ENCODE assay signal across 10 cellular contexts in the genomic region with DNA sequence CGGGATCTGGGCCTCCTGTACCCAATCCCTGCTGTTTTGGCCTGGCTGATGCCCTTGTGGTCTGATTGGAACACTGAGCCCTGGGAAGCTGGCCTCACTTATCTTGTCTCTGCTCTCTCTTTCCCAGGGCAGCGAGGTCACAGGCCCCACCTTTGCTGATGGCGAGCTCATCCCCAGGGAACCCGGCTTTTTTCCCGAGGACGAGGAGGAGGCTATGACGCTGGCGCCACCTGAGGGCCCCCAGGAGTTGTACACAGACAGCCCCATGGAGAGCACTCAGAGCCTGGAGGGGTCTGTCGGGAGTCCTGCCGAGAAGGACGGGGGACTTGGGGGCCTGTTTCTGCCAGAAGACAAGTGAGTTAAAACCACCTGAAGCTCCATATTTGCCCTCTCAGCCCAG.
DNase-seq lines count a peak whose midpoint lies in the region; TF ChIP-seq lines count a peak whose summit lies in the region.
"Had no signal": no experiment of that assay in that cellular context is flagged by ENCODE, and none has a peak within 500 bp of the region (broad histone marks: within the 10 kb centered on the region; RNA-seq: fewer than 3 reads in every experiment).

No MANE protein-coding gene starts in this region.

- peaks cover 50% of the 10 kb centered on the region for H3K4me1 ChIP-seq in BLaER1
- no peaks in the 10 kb centered on the region for H3K4me1 ChIP-seq in SJCRH30
- no peaks in the 10 kb centered on the region for H3K4me1 ChIP-seq in hepatocyte (ENCODE audit: insufficient read depth)
- H3K4me1 ChIP-seq: ascending aorta had no signal

- no peak overlapping the region for H3K27ac Mint-ChIP-seq in mesothelial cell of epicardium

- no peak overlapping the region for H3K4me3 Mint-ChIP-seq in mesothelial cell of epicardium

- H3K9me3 Mint-ChIP-seq in mesothelial cell of epicardium, result no peaks in the 10 kb centered on the region

- intact Hi-C loops in dorsolateral prefrontal cortex (cut with DNase I), result loop anchor here in 1 of 2 donors (10.0 kb wide), 1 partner anchor 53 kb away; no protein-coding TSS in a partner anchor

- TF ChIP-seq CTCF in GM12874 (IDR thresholded peaks at IDR 0.05; ENCODE audit: insufficient read depth, low read depth, low read length) (peak; percentile 37; the same call in 1 of the 2 replicates), hepatocyte (IDR thresholded peaks at IDR 0.05; ENCODE audit: poor library complexity) (peak; percentile 41), dorsolateral prefrontal cortex (IDR thresholded peaks at IDR 0.05 in 54 of 56, conservative IDR thresholded peaks at IDR 0.05 in 2 of 56; ENCODE audit: low read depth in 1 of 56, partially characterized antibody in 56 of 56) (peak in 28 of 56 donors; percentile 7 to 53 (median 28)), mesothelial cell of epicardium (IDR thresholded peaks at IDR 0.05; ENCODE audit: unreplicated experiment) (no peak)

- no peaks in the 10 kb centered on the region for H3K27me3 Mint-ChIP-seq in mesothelial cell of epicardium (ENCODE audit: low read depth)

- WGBS in hepatocyte (ENCODE audit: low lambda C conversion rate, missing lambda C conversion rate), result 58% methylated on average over 10 of the region's 11 CpGs

- peaks cover 3% of the 10 kb centered on the region for H3K36me3 Mint-ChIP-seq in mesothelial cell of epicardium

- H4K20me1 ChIP-seq in BLaER1 (peaks cover 8% of the 10 kb centered on the region; the same call in 1 of the 2 replicates), hepatocyte (ENCODE audit: insufficient read depth, poor library complexity, severe bottlenecking) (peaks cover 2% of the 10 kb centered on the region)

- H3K9me2 ChIP-seq in hepatocyte (replicated peaks; ENCODE audit: insufficient read depth), result no peaks in the 10 kb centered on the region

- no peak overlapping the region for H2AFZ ChIP-seq in hepatocyte

- H3K9me3 ChIP-seq in BLaER1 (no peaks in the 10 kb centered on the region), SJCRH30 (replicated peaks) (no peaks in the 10 kb centered on the region), hepatocyte (ENCODE audit: low read depth) (no peaks in the 10 kb centered on the region)
- H3K9me3 ChIP-seq: ascending aorta had no signal

- H3K27me3 ChIP-seq in BLaER1, result no peaks in the 10 kb centered on the region
- H3K27me3 ChIP-seq in SJCRH30, result peaks cover 5% of the 10 kb centered on the region; the same call in 1 of the 2 replicates
- no peaks in the 10 kb centered on the region for H3K27me3 ChIP-seq in hepatocyte
- H3K27me3 ChIP-seq in dorsolateral prefrontal cortex, result no peaks in the 10 kb centered on the region
- H3K27me3 ChIP-seq: ascending aorta had no signal

- no peak overlapping the region for H3K9ac ChIP-seq in BLaER1

- H3K4me2 ChIP-seq in BLaER1 (peak overlapping the region; percentile 22; the same call in 1 of the 2 replicates), hepatocyte (no peak overlapping the region)

- 0 out of 2 replicates have a peak overlapping the region, but pooled peaks have one; percentile 1 for H3K27ac ChIP-seq in BLaER1
- no peak overlapping the region for H3K27ac ChIP-seq in SJCRH30
- no peak overlapping the region for H3K27ac ChIP-seq in hepatocyte
- peak overlapping the region in 14 of 59 donors; percentile 7 to 62 (median 32) for H3K27ac ChIP-seq in dorsolateral prefrontal cortex
- H3K27ac ChIP-seq: ascending aorta had no signal

- peaks cover 2% of the 10 kb centered on the region for H3K4me1 Mint-ChIP-seq in mesothelial cell of epicardium

- DNase-seq in SJCRH30 (peak; percentile 52 to 62), hepatocyte (ENCODE audit: low spot score) (no peak), GM03348 (ENCODE audit: low spot score) (no peak), dorsolateral prefrontal cortex (no peak), mesothelial cell of epicardium (ENCODE audit: low spot score in 2 of 2, unreplicated experiment in 2 of 2) (no peak), retina (no peak)
- DNase-seq: NCI-H1417 treated with DMSO at 0.1 percent for 48 hours had no signal

- H3K4me3 ChIP-seq in BLaER1, result no peak overlapping the region
- H3K4me3 ChIP-seq in SJCRH30, result no peak overlapping the region
- H3K4me3 ChIP-seq in hepatocyte, result no peak overlapping the region
- no peak overlapping the region for H3K4me3 ChIP-seq in dorsolateral prefrontal cortex
- H3K4me3 ChIP-seq: ascending aorta had no signal

- peaks cover 23% of the 10 kb centered on the region for H3K79me2 ChIP-seq in hepatocyte

- H3K36me3 ChIP-seq in BLaER1, result peaks cover 50% of the 10 kb centered on the region
- no peaks in the 10 kb centered on the region for H3K36me3 ChIP-seq in SJCRH30
- no peaks in the 10 kb centered on the region for H3K36me3 ChIP-seq in hepatocyte (replicated peaks; ENCODE audit: insufficient read depth, low read depth)
- H3K36me3 ChIP-seq: ascending aorta had no signal

Comparison
In these comparisons a context has a peak if more than half of its experiments do, and no peak if none do; other contexts are left out.
1. DNase-seq: peak in SJCRH30 (2 of 2); none in hepatocyte (single experiment), GM03348 (single experiment), dorsolateral prefrontal cortex (0 of 10), mesothelial cell of epicardium (0 of 2) and retina (single experiment).